Comparison of ENCODE assay signal across 9 cellular contexts in the genomic region with DNA sequence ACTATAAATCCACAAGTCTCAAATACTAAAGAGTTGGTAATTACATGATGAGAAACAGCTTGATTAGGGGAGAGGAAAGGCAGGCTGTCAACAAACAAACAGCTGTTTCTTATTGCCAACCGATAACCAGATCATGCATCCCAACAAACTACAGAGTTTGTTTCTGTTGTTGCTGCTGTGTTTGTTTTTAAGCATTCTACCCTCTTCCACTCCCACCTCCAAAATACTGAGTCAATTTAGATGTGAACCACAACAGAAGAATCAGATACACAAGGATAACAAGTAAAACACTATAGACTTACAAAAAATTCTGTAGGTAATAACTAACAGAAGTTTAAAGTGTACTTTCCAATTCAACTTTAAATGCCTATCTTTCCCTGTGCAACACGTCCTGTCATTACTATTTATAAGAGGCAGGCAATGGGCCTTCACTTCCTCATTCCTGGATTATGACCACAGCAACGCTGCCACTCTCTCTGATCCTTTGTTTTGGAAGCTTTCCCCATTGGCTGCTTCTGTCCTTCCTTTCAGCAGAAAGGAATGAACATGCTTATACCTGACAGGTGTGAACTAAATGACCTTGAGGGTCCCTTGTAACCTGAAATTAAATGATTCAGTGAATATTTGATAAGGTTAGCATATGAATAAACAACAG.
A peak's percentile ranks its signal among the peaks of the same experiment; 100 is the strongest.
DNase-seq lines count a peak whose midpoint lies in the region; ATAC-seq and TF ChIP-seq lines count a peak whose summit lies in the region.
"Had no signal": no experiment of that assay in that cellular context is flagged by ENCODE, and none has a peak within 500 bp of the region (broad histone marks: within the 10 kb centered on the region; RNA-seq: fewer than 3 reads in every experiment).

No MANE protein-coding gene starts in this region.

- peaks cover 17% of the 10 kb centered on the region for H3K36me3 Mint-ChIP-seq in activated naive CD8-positive, alpha-beta T cell treated with anti-CD3 and anti-CD28 coated beads for 36 hours
- peaks cover 13 to 33% of the 10 kb centered on the region in 2 donors for H3K36me3 Mint-ChIP-seq in CD4-positive, alpha-beta memory T cell

- DNase-seq in CD1c-positive myeloid dendritic cell (ENCODE audit: extremely low spot score), result peak; percentile 15
- peak; percentile 4 for DNase-seq in NCI-H1048 (lab: John Stamatoyannopoulos, UW)
- DNase-seq in cardiac fibroblast (ENCODE audit: low read depth in 2 of 2), result peak; percentile 76 to 81
- peak; percentile 48 for DNase-seq in lung (ENCODE audit: low spot score)
- no peak for DNase-seq in NCI-H1092 (lab: John Stamatoyannopoulos, UW)
- no peak for DNase-seq in KG1 (lab: John Stamatoyannopoulos, UW)
- no peak for DNase-seq in activated naive CD8-positive, alpha-beta T cell treated with anti-CD3 and anti-CD28 coated beads for 36 hours
- no peak for DNase-seq in CD4-positive, alpha-beta memory T cell
- DNase-seq: NCI-H2171 treated with DMSO at 0.1 percent for 48 hours had no signal

- H3K27me3 ChIP-seq in lung (ENCODE audit: control insufficient read depth, insufficient read depth), result no peaks in the 10 kb centered on the region
- no peaks in the 10 kb centered on the region for H3K27me3 ChIP-seq in CD4-positive, alpha-beta memory T cell (ENCODE audit: insufficient read depth, low read length)

- CTCF ChIA-PET in CD4-positive, alpha-beta memory T cell (lab: Charles Lee; ENCODE audit: partially characterized antibody), result interaction anchor here (1.1 kb wide), 1 partner anchor 1415 kb away, joined by 3 read pairs; no protein-coding TSS in a partner anchor

- H3K27me3 Mint-ChIP-seq in activated naive CD8-positive, alpha-beta T cell treated with anti-CD3 and anti-CD28 coated beads for 36 hours, result no peaks in the 10 kb centered on the region
- no peaks in the 10 kb centered on the region for H3K27me3 Mint-ChIP-seq in CD4-positive, alpha-beta memory T cell

- no peaks in the 10 kb centered on the region for H3K9me3 Mint-ChIP-seq in activated naive CD8-positive, alpha-beta T cell treated with anti-CD3 and anti-CD28 coated beads for 36 hours
- H3K9me3 Mint-ChIP-seq in CD4-positive, alpha-beta memory T cell, result no peaks in the 10 kb centered on the region

- H3K27ac ChIP-seq in lung (ENCODE audit: low read depth in 1 of 2, low read length in 1 of 2), result peak overlapping the region in 1 of 2 donors; percentile 45
- H3K27ac ChIP-seq in CD4-positive, alpha-beta memory T cell (ENCODE audit: low read depth, low read length), result no peak overlapping the region

- POLR2A ChIA-PET in CD4-positive, alpha-beta memory T cell (lab: Charles Lee; ENCODE audit: partially characterized antibody), result no interaction called here

- peak; percentile 83 for ATAC-seq in lung (ENCODE audit: insufficient read depth, low FRiP score)

- peaks cover 0 to 3% of the 10 kb centered on the region in 2 donors for H3K36me3 ChIP-seq in lung (ENCODE audit: control insufficient read depth in 2 of 2, insufficient read depth in 2 of 2, low read length in 2 of 2)
- H3K36me3 ChIP-seq in CD4-positive, alpha-beta memory T cell (ENCODE audit: insufficient read depth, low read length), result no peaks in the 10 kb centered on the region

- H3K27ac Mint-ChIP-seq in activated naive CD8-positive, alpha-beta T cell treated with anti-CD3 and anti-CD28 coated beads for 36 hours, result no peak overlapping the region
- no peak overlapping the region for H3K27ac Mint-ChIP-seq in CD4-positive, alpha-beta memory T cell

- H3K4me1 ChIP-seq in lung (ENCODE audit: control insufficient read depth in 2 of 2, insufficient read depth in 2 of 2, low read length in 2 of 2), result peaks cover 0 to 3% of the 10 kb centered on the region in 2 donors
- H3K4me1 ChIP-seq in CD4-positive, alpha-beta memory T cell (ENCODE audit: insufficient read depth, low read length), result no peaks in the 10 kb centered on the region

- no peaks in the 10 kb centered on the region for H3K4me1 Mint-ChIP-seq in activated naive CD8-positive, alpha-beta T cell treated with anti-CD3 and anti-CD28 coated beads for 36 hours
- H3K4me1 Mint-ChIP-seq in CD4-positive, alpha-beta memory T cell, result no peaks in the 10 kb centered on the region

- intact Hi-C loops in CD4-positive, alpha-beta memory T cell (cut with micrococcal nuclease), result no loop called here

- 24 to 26% methylated on average over 3 of the region's 3 CpGs for WGBS in lung, 2 donors

- no peaks in the 10 kb centered on the region for H3K9me3 ChIP-seq in lung (ENCODE audit: control insufficient read depth in 2 of 2, insufficient read depth in 1 of 2, low read length in 1 of 2)
- no peaks in the 10 kb centered on the region for H3K9me3 ChIP-seq in CD4-positive, alpha-beta memory T cell (ENCODE audit: control insufficient read depth in 1 of 2, low read length in 2 of 2)

- H3K4me3 ChIP-seq in cardiac fibroblast (replicated peaks in 1 of 2; ENCODE audit: low read depth in 2 of 2, low read length in 2 of 2) (no peak overlapping the region), lung (no peak overlapping the region)
- H3K4me3 ChIP-seq in CD4-positive, alpha-beta memory T cell (ENCODE audit: low read length in 2 of 2), result no peak overlapping the region

- no peak for TF ChIP-seq CTCF in cardiac fibroblast (IDR thresholded peaks at IDR 0.05; ENCODE audit: low read depth, low read length)
- TF ChIP-seq CTCF in lung (IDR thresholded peaks at IDR 0.05; ENCODE audit: control extremely low read depth, extremely low read depth), result no peak

- H3K4me3 Mint-ChIP-seq in activated naive CD8-positive, alpha-beta T cell treated with anti-CD3 and anti-CD28 coated beads for 36 hours, result no peak overlapping the region
- H3K4me3 Mint-ChIP-seq in CD4-positive, alpha-beta memory T cell, result no peak overlapping the region

Comparison
In these comparisons a context has a peak if more than half of its experiments do, and no peak if none do; other contexts are left out.
1. DNase-seq: peak in CD1c-positive myeloid dendritic cell (single experiment), NCI-H1048 (single experiment), cardiac fibroblast (2 of 2) and lung (single experiment); none in NCI-H1092 (single experiment), KG1 (single experiment), activated naive CD8-positive, alpha-beta T cell treated with anti-CD3 and anti-CD28 coated beads for 36 hours (single experiment) and CD4-positive, alpha-beta memory T cell (0 of 5).